Comparison of ENCODE assay signal across 22 cellular contexts in genomic region chr2:233706720-233707119, GRCh38. TPM values are rescaled to one million over a fixed set of nuclear protein-coding genes. Genes with fewer than 3 reads are reported as not detected.
A peak's percentile ranks its signal among the peaks of the same experiment; 100 is the strongest.
DNase-seq lines count a peak whose midpoint lies in the region; ATAC-seq, FAIRE-seq and TF ChIP-seq lines count a peak whose summit lies in the region.
"Had no signal": no experiment of that assay in that cellular context is flagged by ENCODE, and none has a peak within 500 bp of the region (broad histone marks: within the 10 kb centered on the region; RNA-seq: fewer than 3 reads in every experiment).

No MANE protein-coding gene starts in this region.

- H3K79me1 ChIP-seq in H1 (ENCODE audit: low read depth, low read length) = no peaks in the 10 kb centered on the region

- no peak overlapping the region for H3K18ac ChIP-seq in H1 (ENCODE audit: extremely low read depth, low read length)

- no peak for TF ChIP-seq POLR2A in H1 (IDR thresholded peaks at IDR 0.05; ENCODE audit: control extremely low read depth in 1 of 2, low read depth in 2 of 2, low read length in 2 of 2)
- no peak for TF ChIP-seq POLR2A in body of pancreas (IDR thresholded peaks at IDR 0.05)

- H3K23ac ChIP-seq in H1 (ENCODE audit: insufficient read length) = no peak overlapping the region

- peaks cover 17% of the 10 kb centered on the region for H3K27me3 Mint-ChIP-seq in T-helper 2 cell treated with Interferon-gamma antibody and Interleukin-4, amounts not matched to agents 5 μg/mL and 100 μg/mL, for 36 hours (ENCODE audit: low read depth)

- H3K4me3 ChIP-seq in AG09309 (ENCODE audit: control insufficient read depth, low read depth, low read length) (no peak overlapping the region), PC-3 (ENCODE audit: low read length) (no peak overlapping the region), H1 (ENCODE audit: extremely low read depth in 1 of 4, insufficient read depth in 2 of 4, low read depth in 3 of 4, low read length in 4 of 4) (no peak overlapping the region), body of pancreas (no peak overlapping the region)

- H3K56ac ChIP-seq in H1 (replicated peaks; ENCODE audit: insufficient read length, low read depth, low read length) = no peak overlapping the region

- POLR2A ChIA-PET in PC-3 (lab: Charles Lee; ENCODE audit: unreplicated experiment) (no interaction called here), H1 (lab: Charles Lee; ENCODE audit: partially characterized antibody) (no interaction called here)

- H2BK5ac ChIP-seq in H1 (ENCODE audit: low read depth, low read length) = no peak overlapping the region

- H3K9me3 ChIP-seq in PC-3 (ENCODE audit: low read length) (no peaks in the 10 kb centered on the region), H1 (ENCODE audit: insufficient read depth in 2 of 2, low read depth in 1 of 2, low read length in 1 of 2) (no peaks in the 10 kb centered on the region), body of pancreas (no peaks in the 10 kb centered on the region)
- H3K9me3 ChIP-seq: neutrophil had no signal

- H3K36me3 ChIP-seq in PC-3 (ENCODE audit: low read depth, low read length) = no peaks in the 10 kb centered on the region
- no peaks in the 10 kb centered on the region for H3K36me3 ChIP-seq in H1 (ENCODE audit: control insufficient read depth in 2 of 4, insufficient read depth in 4 of 4, low read length in 3 of 4)
- no peaks in the 10 kb centered on the region for H3K36me3 ChIP-seq in body of pancreas (replicated peaks in 1 of 2; ENCODE audit: insufficient read depth in 1 of 2, low read depth in 2 of 2)
- H3K36me3 ChIP-seq: neutrophil had no signal

- H3K14ac ChIP-seq in H1 (ENCODE audit: insufficient read length) = no peak overlapping the region

- no peak for TF ChIP-seq EP300 in H1 (IDR thresholded peaks at IDR 0.05; ENCODE audit: borderline replicate concordance in 1 of 2, low read depth in 2 of 2, low read length in 2 of 2)

- H3K4me2 ChIP-seq in PC-3 (ENCODE audit: low read length) (peak overlapping the region; percentile 15; the same call in 1 of the 2 replicates), H1 (ENCODE audit: insufficient read depth in 1 of 2, low read depth in 2 of 2, low read length in 2 of 2) (no peak overlapping the region)

- no peak overlapping the region for H3K4ac ChIP-seq in H1 (replicated peaks; ENCODE audit: insufficient read length, low read depth, low read length)

- no peak overlapping the region for H2AK5ac ChIP-seq in H1 (ENCODE audit: low read depth, low read length)

- H3K4me1 ChIP-seq in PC-3 (ENCODE audit: insufficient read depth, low read length) (peaks cover 47% of the 10 kb centered on the region), H1 (replicated peaks in 1 of 4; ENCODE audit: control insufficient read depth in 3 of 4, insufficient read depth in 4 of 4, low read length in 3 of 4) (no peaks in the 10 kb centered on the region), body of pancreas (peaks cover 14% of the 10 kb centered on the region)

- peaks cover 6% of the 10 kb centered on the region for H3F3A ChIP-seq in PC-3 (ENCODE audit: low read length, unreplicated experiment)

- intact Hi-C loops in PC-3 (cut with micrococcal nuclease) = loop anchor here (2.0 to 5.0 kb wide), 4 partner anchors 16 to 154 kb away; partner anchors contain the start of genes HJURP and USP40
- intact Hi-C loops in body of pancreas (cut with DNase I) = no loop called here

- TF ChIP-seq RAD21 in H1 (IDR thresholded peaks at IDR 0.05 in 1 of 2, conservative IDR thresholded peaks at IDR 0.05 in 1 of 2; ENCODE audit: low read depth in 2 of 2, low read length in 2 of 2) = no peak

- H3K79me2 ChIP-seq in PC-3 (ENCODE audit: low read length) (no peaks in the 10 kb centered on the region), H1 (ENCODE audit: control insufficient read depth in 1 of 2, insufficient read depth in 2 of 2, low read length in 2 of 2) (no peaks in the 10 kb centered on the region)

- H2BK120ac ChIP-seq in H1 (replicated peaks; ENCODE audit: low read depth, low read length) = no peak overlapping the region

- CTCF ChIA-PET in PC-3 (lab: Charles Lee) (interaction anchor here (0.6 kb wide), 1 partner anchor 655 kb away, joined by 3 read pairs; no protein-coding TSS in a partner anchor), H1 (lab: Charles Lee; ENCODE audit: partially characterized antibody) (interaction anchor here (0.6 to 0.7 kb wide), 4 partner anchors 108 to 309 kb away, joined by 3 to 4 read pairs (median 4); no protein-coding TSS in a partner anchor)

- H3K9ac ChIP-seq in PC-3 (ENCODE audit: low read length) (no peak overlapping the region; the same call in 1 of the 2 replicates), H1 (replicated peaks in 1 of 4; ENCODE audit: extremely low read depth in 1 of 4, low read depth in 3 of 4, low read length in 3 of 4) (no peak overlapping the region)

- no peak overlapping the region for H2BK15ac ChIP-seq in H1 (ENCODE audit: low read length)

- no peaks in the 10 kb centered on the region for H3K36me3 Mint-ChIP-seq in T-helper 2 cell treated with Interferon-gamma antibody and Interleukin-4, amounts not matched to agents 5 μg/mL and 100 μg/mL, for 36 hours (ENCODE audit: low read depth)
- H3K36me3 Mint-ChIP-seq: activated naive CD4-positive, alpha-beta T cell treated with anti-CD3 and anti-CD28 coated beads, Interleukin-2, amount 50 U/mL, for 24 hours had no signal

- H3K9me2 ChIP-seq in PC-3 (replicated peaks; ENCODE audit: low read length) = no peaks in the 10 kb centered on the region

- no peaks in the 10 kb centered on the region for H3K9me3 Mint-ChIP-seq in T-helper 2 cell treated with Interferon-gamma antibody and Interleukin-4, amounts not matched to agents 5 μg/mL and 100 μg/mL, for 36 hours
- H3K9me3 Mint-ChIP-seq: activated naive CD4-positive, alpha-beta T cell treated with anti-CD3 and anti-CD28 coated beads, Interleukin-2, amount 50 U/mL, for 24 hours; stimulated activated naive CD8-positive, alpha-beta T cell treated with anti-CD3 and anti-CD28 coated beads, Interleukin-15, Interleukin-2, amounts not matched to agents 100 ng/mL and 50 ng/mL, for 24 hours had no signal

- no peaks in the 10 kb centered on the region for H3K4me1 Mint-ChIP-seq in T-helper 2 cell treated with Interferon-gamma antibody and Interleukin-4, amounts not matched to agents 5 μg/mL and 100 μg/mL, for 36 hours (ENCODE audit: low read depth)
- H3K4me1 Mint-ChIP-seq: activated naive CD4-positive, alpha-beta T cell treated with anti-CD3 and anti-CD28 coated beads, Interleukin-2, amount 50 U/mL, for 24 hours had no signal

- H2BK12ac ChIP-seq in H1 (ENCODE audit: low read depth, low read length) = no peak overlapping the region; the same call in 1 of the 2 replicates

- H4K91ac ChIP-seq in H1 (replicated peaks; ENCODE audit: insufficient read length, low read length) = no peak overlapping the region

- TF ChIP-seq CTCF in AG09309 (IDR thresholded peaks at IDR 0.05; ENCODE audit: control insufficient read depth, insufficient read depth, low read depth, low read length, missing control alignments) = no peak
- TF ChIP-seq CTCF in PC-3 (conservative IDR thresholded peaks at IDR 0.05; ENCODE audit: low read depth, low read length) = no peak
- TF ChIP-seq CTCF in H1 (IDR thresholded peaks at IDR 0.05; ENCODE audit: control extremely low read depth in 1 of 3, insufficient read depth in 1 of 3, low read depth in 1 of 3, low read length in 3 of 3) = no peak
- TF ChIP-seq CTCF in body of pancreas (IDR thresholded peaks at IDR 0.05) = no peak

- no TSS peak for BruUV-seq in PC-3 (replicated peaks; lab: Mats Ljungman, UMichigan)

- no peak overlapping the region for H4K5ac ChIP-seq in H1 (ENCODE audit: insufficient read length, low read depth, low read length)

- no peak overlapping the region for H4K8ac ChIP-seq in H1 (ENCODE audit: extremely low read depth, insufficient read depth, low read length)

- ATAC-seq in PC-3 = peak; percentile 76
- ATAC-seq in body of pancreas = no peak
- no peak for ATAC-seq in stimulated activated naive CD8-positive, alpha-beta T cell treated with anti-CD3 and anti-CD28 coated beads, Interleukin-15, Interleukin-2, amounts not matched to agents 100 U/mL and 50 U/mL, for 24 hours
- ATAC-seq: activated CD4-positive, CD25-positive, alpha-beta regulatory T cell treated with anti-CD3 and anti-CD28 coated beads, Interleukin-2, amount 50 U/mL, for 24 hours had no signal

- no peaks in the 10 kb centered on the region for H4K20me1 ChIP-seq in PC-3 (ENCODE audit: low read length)
- no peaks in the 10 kb centered on the region for H4K20me1 ChIP-seq in H1 (replicated peaks in 1 of 2; ENCODE audit: control insufficient read depth in 1 of 2, insufficient read depth in 2 of 2, low read length in 2 of 2)

- H3K27ac Mint-ChIP-seq in T-helper 2 cell treated with Interferon-gamma antibody and Interleukin-4, amounts not matched to agents 5 μg/mL and 100 μg/mL, for 36 hours = no peak overlapping the region
- H3K27ac Mint-ChIP-seq: activated naive CD4-positive, alpha-beta T cell treated with anti-CD3 and anti-CD28 coated beads, Interleukin-2, amount 50 U/mL, for 24 hours; H9; stimulated activated naive CD8-positive, alpha-beta T cell treated with anti-CD3 and anti-CD28 coated beads, Interleukin-15, Interleukin-2, amounts not matched to agents 100 ng/mL and 50 ng/mL, for 24 hours had no signal

- H2BK20ac ChIP-seq in H1 (ENCODE audit: low read length) = no peak overlapping the region

- no peaks in the 10 kb centered on the region for H3K23me2 ChIP-seq in H1 (ENCODE audit: low read depth, low read length)

- no peak overlapping the region for H3K4me3 Mint-ChIP-seq in T-helper 2 cell treated with Interferon-gamma antibody and Interleukin-4, amounts not matched to agents 5 μg/mL and 100 μg/mL, for 36 hours
- H3K4me3 Mint-ChIP-seq: activated naive CD4-positive, alpha-beta T cell treated with anti-CD3 and anti-CD28 coated beads, Interleukin-2, amount 50 U/mL, for 24 hours; H9; stimulated activated naive CD8-positive, alpha-beta T cell treated with anti-CD3 and anti-CD28 coated beads, Interleukin-15, Interleukin-2, amounts not matched to agents 100 ng/mL and 50 ng/mL, for 24 hours had no signal

- H3K27ac ChIP-seq in PC-3 (ENCODE audit: low read length) = peak overlapping the region; percentile 91
- H3K27ac ChIP-seq in H1 (ENCODE audit: low read depth, low read length) = no peak overlapping the region
- H3K27ac ChIP-seq in body of pancreas = no peak overlapping the region
- H3K27ac ChIP-seq: neutrophil had no signal

- H2AFZ ChIP-seq in PC-3 (ENCODE audit: low read length) = no peak overlapping the region
- 0 out of 2 replicates have a peak overlapping the region, but pooled peaks have one; percentile 24 for H2AFZ ChIP-seq in H1 (ENCODE audit: low read length)

- H3K27me3 ChIP-seq in PC-3 (ENCODE audit: low read length) = no peaks in the 10 kb centered on the region
- H3K27me3 ChIP-seq in H1 (replicated peaks in 1 of 4; ENCODE audit: control insufficient read depth in 3 of 4, extremely low read depth in 1 of 4, insufficient read depth in 3 of 4, low read length in 3 of 4) = peaks cover 0 to 1% (median 0%) of the 10 kb centered on the region in 4 experiments; a peak in 1 of 7 replicates
- no peaks in the 10 kb centered on the region for H3K27me3 ChIP-seq in body of pancreas
- H3K27me3 ChIP-seq: neutrophil had no signal

- DNase-seq in AG09309 (ENCODE audit: low read depth) = peak; percentile 45
- peak; percentile 74 for DNase-seq in PC-3
- DNase-seq in H1 (ENCODE audit: low read depth in 1 of 2, low spot score in 2 of 2) = no peak
- peak; percentile 70 for DNase-seq in kidney tubule cell (ENCODE audit: low spot score)
- no peak for DNase-seq in T-helper 2 cell treated with Interferon-gamma antibody and Interleukin-4, amounts not matched to agents 5 μg/mL and 100 μg/mL, for 36 hours (ENCODE audit: low spot score)
- no peak for DNase-seq in body of pancreas
- DNase-seq in ureter (ENCODE audit: low spot score) = no peak
- DNase-seq in stimulated activated naive CD8-positive, alpha-beta T cell treated with anti-CD3 and anti-CD28 coated beads, Interleukin-15, Interleukin-2, amounts not matched to agents 100 U/mL and 50 U/mL, for 24 hours = no peak
- DNase-seq: activated CD8-positive, alpha-beta memory T cell treated with anti-CD3 and anti-CD28 coated beads, Interleukin-2, amount 50 U/mL, for 48 hours; DMS 273 treated with DMSO at 0.1 percent for 48 hours; H9; KG1; NCI-H1436 treated with DMSO at 0.1 percent for 48 hours; NCI-H345 had no signal

- whole genome bisulfite sequencing in H1 (ENCODE audit: extremely low coverage in 1 of 2, insufficient coverage in 1 of 2, insufficient read length in 1 of 2, insufficient replicate concordance in 2 of 2, low coverage in 1 of 2, low lambda C conversion rate in 2 of 2, missing lambda C conversion rate in 1 of 2), 2 experiments = 100% methylated on average over 1 of the region's 1 CpG; no CpG with 5 or more reads in 1 of the 2 experiments
- 40 to 50% methylated on average over 1 of the region's 1 CpG for WGBS in body of pancreas, 2 donors

- no peak for FAIRE-seq in H1 (lab: Jason Lieb, UNC)
- FAIRE-seq: small intestine had no signal

RNA-seq across cellular contexts. Expression of gene UGT1A5, which starts 6.0 kb away (rescaled TPM):
- not detected in 2 replicates for total RNA-seq in PC-3 (2014; rRNA removed)
- total RNA-seq in H1 (2021; fragmentation: NEBNext Ultra II Directional; extraction: Animal tissue kit (Norgen Biotek cat#: 25700)) = not detected in 2 replicates
- polyA plus RNA-seq in H1 (2011; rRNA removed) = not detected in 2 replicates
- not detected for polyA plus RNA-seq in H1 (2011; cell fraction: cytosol; rRNA removed)
- not detected for polyA plus RNA-seq in H1 (2011; cell fraction: nucleus; rRNA removed)
- polyA plus RNA-seq in H1 (2012, experiment 1 of 2) = not detected in 4 replicates
- not detected for polyA plus RNA-seq in H1 (2012, experiment 2 of 2)
- not detected for polyA plus RNA-seq in H1 (2013, experiment 1 of 2)
- not detected for polyA plus RNA-seq in H1 (2013, experiment 2 of 2)
- polyA minus RNA-seq in H1 (2011; rRNA and poly(A)+ RNA removed) = 0.06 TPM in 1 of 2 replicates, not detected in the other
- polyA minus RNA-seq in H1 (2011; cell fraction: cytosol; rRNA and poly(A)+ RNA removed) = not detected
- polyA minus RNA-seq in H1 (2011; cell fraction: nucleus; rRNA and poly(A)+ RNA removed) = not detected
- not detected for total RNA-seq in body of pancreas
- total RNA-seq in ureter = 21.3 TPM
- total RNA-seq: cerebellum; epithelial cell of proximal tubule; H9; T-helper 1 cell treated with Interleukin-12 subunit alpha and Interleukin-12 subunit beta and Interleukin-4 antibody, amounts not matched to agents 30 ng/mL and 1 ng/mL, for 36 hours had no signal

RNA-seq across cellular contexts. Expression of gene UGT1A4, which starts 11.8 kb away (rescaled TPM):
- total RNA-seq in PC-3 (2014; rRNA removed) = not detected in 2 replicates
- total RNA-seq in H1 (2021; fragmentation: NEBNext Ultra II Directional; extraction: Animal tissue kit (Norgen Biotek cat#: 25700)) = not detected in 2 replicates
- not detected in 2 replicates for polyA plus RNA-seq in H1 (2011; rRNA removed)
- polyA plus RNA-seq in H1 (2011; cell fraction: cytosol; rRNA removed) = not detected
- 0.04 TPM for polyA plus RNA-seq in H1 (2011; cell fraction: nucleus; rRNA removed)
- polyA plus RNA-seq in H1 (2012, experiment 1 of 2) = not detected in 4 replicates
- not detected for polyA plus RNA-seq in H1 (2012, experiment 2 of 2)
- polyA plus RNA-seq in H1 (2013, experiment 1 of 2) = not detected
- not detected for polyA plus RNA-seq in H1 (2013, experiment 2 of 2)
- polyA minus RNA-seq in H1 (2011; rRNA and poly(A)+ RNA removed) = not detected in 2 replicates
- polyA minus RNA-seq in H1 (2011; cell fraction: cytosol; rRNA and poly(A)+ RNA removed) = not detected
- polyA minus RNA-seq in H1 (2011; cell fraction: nucleus; rRNA and poly(A)+ RNA removed) = not detected
- 1 to 10 TPM in 1 of 2 donors, not detected in 1; 3.3 TPM for total RNA-seq in body of pancreas
- total RNA-seq in ureter = 23.2 TPM
- total RNA-seq: cerebellum; epithelial cell of proximal tubule; H9; T-helper 1 cell treated with Interleukin-12 subunit alpha and Interleukin-12 subunit beta and Interleukin-4 antibody, amounts not matched to agents 30 ng/mL and 1 ng/mL, for 36 hours had no signal

RNA-seq across cellular contexts. Expression of gene UGT1A6, which starts 14.0 kb away (rescaled TPM):
- 2.0 and 2.2 TPM in 2 replicates for total RNA-seq in PC-3 (2014; rRNA removed)
- not detected in 2 replicates for total RNA-seq in H1 (2021; fragmentation: NEBNext Ultra II Directional; extraction: Animal tissue kit (Norgen Biotek cat#: 25700))
- polyA plus RNA-seq in H1 (2011; rRNA removed) = not detected in 2 replicates
- not detected for polyA plus RNA-seq in H1 (2011; cell fraction: cytosol; rRNA removed)
- polyA plus RNA-seq in H1 (2011; cell fraction: nucleus; rRNA removed) = not detected
- polyA plus RNA-seq in H1 (2012, experiment 1 of 2) = not detected in 4 replicates
- polyA plus RNA-seq in H1 (2012, experiment 2 of 2) = not detected
- polyA plus RNA-seq in H1 (2013, experiment 1 of 2) = not detected
- polyA plus RNA-seq in H1 (2013, experiment 2 of 2) = not detected
- not detected in 2 replicates for polyA minus RNA-seq in H1 (2011; rRNA and poly(A)+ RNA removed)
- not detected for polyA minus RNA-seq in H1 (2011; cell fraction: cytosol; rRNA and poly(A)+ RNA removed)
- 0.50 TPM for polyA minus RNA-seq in H1 (2011; cell fraction: nucleus; rRNA and poly(A)+ RNA removed)
- total RNA-seq in body of pancreas = under 1 TPM in 1 of 2 donors, not detected in 1; 0.33 TPM
- total RNA-seq in ureter = 134 TPM
- total RNA-seq: cerebellum; H9; T-helper 1 cell treated with Interleukin-12 subunit alpha and Interleukin-12 subunit beta and Interleukin-4 antibody, amounts not matched to agents 30 ng/mL and 1 ng/mL, for 36 hours had no signal

RNA-seq across cellular contexts. Expression of gene UGT1A3, which starts 22.1 kb away (rescaled TPM):
- total RNA-seq in PC-3 (2014; rRNA removed) (not detected in 2 replicates), body of pancreas (not detected), ureter (20.8 TPM)
- not detected in 2 replicates for total RNA-seq in H1 (2021; fragmentation: NEBNext Ultra II Directional; extraction: Animal tissue kit (Norgen Biotek cat#: 25700))
- not detected in 2 replicates for polyA plus RNA-seq in H1 (2011; rRNA removed)
- polyA plus RNA-seq in H1 (2011; cell fraction: cytosol; rRNA removed) = not detected
- polyA plus RNA-seq in H1 (2011; cell fraction: nucleus; rRNA removed) = not detected
- not detected in 4 replicates for polyA plus RNA-seq in H1 (2012, experiment 1 of 2)
- not detected for polyA plus RNA-seq in H1 (2012, experiment 2 of 2)
- not detected for polyA plus RNA-seq in H1 (2013, experiment 1 of 2)
- polyA plus RNA-seq in H1 (2013, experiment 2 of 2) = not detected
- polyA minus RNA-seq in H1 (2011; rRNA and poly(A)+ RNA removed) = not detected in 2 replicates
- not detected for polyA minus RNA-seq in H1 (2011; cell fraction: cytosol; rRNA and poly(A)+ RNA removed)
- not detected for polyA minus RNA-seq in H1 (2011; cell fraction: nucleus; rRNA and poly(A)+ RNA removed)
- total RNA-seq: cerebellum; epithelial cell of proximal tubule; H9; T-helper 1 cell treated with Interleukin-12 subunit alpha and Interleukin-12 subunit beta and Interleukin-4 antibody, amounts not matched to agents 30 ng/mL and 1 ng/mL, for 36 hours had no signal

RNA-seq across cellular contexts. Expression of gene UGT1A7, which starts 25.0 kb away (rescaled TPM):
- total RNA-seq in PC-3 (2014; rRNA removed) (not detected in 2 replicates), body of pancreas (not detected), ureter (7.7 TPM)
- total RNA-seq in H1 (2021; fragmentation: NEBNext Ultra II Directional; extraction: Animal tissue kit (Norgen Biotek cat#: 25700)) = not detected in 2 replicates
- not detected in 2 replicates for polyA plus RNA-seq in H1 (2011; rRNA removed)
- not detected for polyA plus RNA-seq in H1 (2011; cell fraction: cytosol; rRNA removed)
- polyA plus RNA-seq in H1 (2011; cell fraction: nucleus; rRNA removed) = not detected
- polyA plus RNA-seq in H1 (2012, experiment 1 of 2) = not detected in 4 replicates
- polyA plus RNA-seq in H1 (2012, experiment 2 of 2) = not detected
- polyA plus RNA-seq in H1 (2013, experiment 1 of 2) = not detected
- not detected for polyA plus RNA-seq in H1 (2013, experiment 2 of 2)
- polyA minus RNA-seq in H1 (2011; rRNA and poly(A)+ RNA removed) = 0.13 TPM in 1 of 2 replicates, not detected in the other
- polyA minus RNA-seq in H1 (2011; cell fraction: cytosol; rRNA and poly(A)+ RNA removed) = not detected
- polyA minus RNA-seq in H1 (2011; cell fraction: nucleus; rRNA and poly(A)+ RNA removed) = 0.30 TPM
- total RNA-seq: cerebellum; epithelial cell of proximal tubule; H9; T-helper 1 cell treated with Interleukin-12 subunit alpha and Interleukin-12 subunit beta and Interleukin-4 antibody, amounts not matched to agents 30 ng/mL and 1 ng/mL, for 36 hours had no signal

Comparison
In these comparisons a context has a peak if more than half of its experiments do, and no peak if none do; other contexts are left out.
1. DNase-seq: peak in AG09309 (single experiment), PC-3 (single experiment) and kidney tubule cell (single experiment); none in H1 (0 of 2), T-helper 2 cell treated with Interferon-gamma antibody and Interleukin-4, amounts not matched to agents 5 μg/mL and 100 μg/mL, for 36 hours (single experiment), body of pancreas (0 of 4), ureter (single experiment) and stimulated activated naive CD8-positive, alpha-beta T cell treated with anti-CD3 and anti-CD28 coated beads, Interleukin-15, Interleukin-2, amounts not matched to agents 100 U/mL and 50 U/mL, for 24 hours (single experiment).
2. RNA of gene UGT1A5, which starts 6.0 kb away (total RNA-seq): 21.3 TPM in ureter (single experiment); not detected in PC-3, not detected in H1 and not detected in body of pancreas; every median in the first group is over 10 times any median in the second.
3. RNA of gene UGT1A6, which starts 14.0 kb away (total RNA-seq): 134 TPM in ureter (single experiment); 2.0 to 2.2 TPM in PC-3, 0.33 TPM in body of pancreas and not detected in H1; every median in the first group is over 10 times any median in the second.